In the genomic region with DNA sequence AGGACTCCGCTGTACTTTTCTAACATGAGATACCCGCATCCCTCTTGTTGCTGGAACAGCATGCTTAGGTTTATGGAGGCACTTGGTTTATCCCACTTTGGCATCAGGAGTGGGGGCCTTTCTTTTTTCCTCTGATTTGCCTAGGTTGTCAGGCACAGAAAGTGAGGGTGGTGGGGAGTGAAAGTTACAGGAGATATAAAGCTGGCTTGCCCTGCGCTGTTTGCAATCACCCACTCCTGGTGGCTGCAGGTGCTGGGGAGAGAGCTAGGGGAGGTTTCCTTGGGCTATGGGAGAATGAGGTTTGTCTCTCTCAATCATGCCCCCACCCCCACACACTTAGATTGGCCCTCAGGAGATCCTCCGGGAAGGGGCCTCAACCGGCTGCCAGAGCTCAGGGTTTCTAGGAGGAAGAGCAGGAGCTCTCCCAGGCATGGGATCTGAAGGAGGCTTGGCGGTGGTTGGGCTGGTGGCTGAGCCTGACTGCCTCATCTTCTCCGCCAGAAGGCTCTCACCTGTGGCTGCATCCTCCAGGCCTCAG, we compare ENCODE assay signal across 10 cellular contexts. TPM values are rescaled to one million over a fixed set of nuclear protein-coding genes. Genes with fewer than 3 reads are reported as not detected.
DNase-seq lines count a peak whose midpoint lies in the region; ATAC-seq and TF ChIP-seq lines count a peak whose summit lies in the region.
"Had no signal": no experiment of that assay in that cellular context is flagged by ENCODE, and none has a peak within 500 bp of the region (broad histone marks: within the 10 kb centered on the region; RNA-seq: fewer than 3 reads in every experiment).

No MANE protein-coding gene starts in this region.

- H3K27me3 Mint-ChIP-seq in endothelial cell (ENCODE audit: unreplicated experiment), result peaks cover 12% of the 10 kb centered on the region
- peaks cover 18 to 80% (median 57%) of the 10 kb centered on the region in 5 donors for H3K27me3 Mint-ChIP-seq in naive thymus-derived CD8-positive, alpha-beta T cell
- H3K27me3 Mint-ChIP-seq in type B pancreatic cell, result peaks cover 54% of the 10 kb centered on the region

- no peak overlapping the region for H3K27ac Mint-ChIP-seq in endothelial cell (ENCODE audit: unreplicated experiment)
- no peak overlapping the region for H3K27ac Mint-ChIP-seq in naive thymus-derived CD8-positive, alpha-beta T cell
- H3K27ac Mint-ChIP-seq in type B pancreatic cell, result no peak overlapping the region

- H3K4me1 Mint-ChIP-seq in endothelial cell (ENCODE audit: unreplicated experiment), result peaks cover 10% of the 10 kb centered on the region
- peaks cover 11 to 21% (median 15%) of the 10 kb centered on the region in 4 donors for H3K4me1 Mint-ChIP-seq in naive thymus-derived CD8-positive, alpha-beta T cell
- H3K4me1 Mint-ChIP-seq in type B pancreatic cell (ENCODE audit: unreplicated experiment), result peaks cover 12% of the 10 kb centered on the region

- H3K4me1 ChIP-seq in heart right ventricle, result peaks cover 0 to 12% (median 7%) of the 10 kb centered on the region in 9 donors

- H3K36me3 Mint-ChIP-seq in endothelial cell (ENCODE audit: low read depth, unreplicated experiment) (peaks cover 8% of the 10 kb centered on the region), type B pancreatic cell (no peaks in the 10 kb centered on the region)
- no peaks in the 10 kb centered on the region for H3K36me3 Mint-ChIP-seq in naive thymus-derived CD8-positive, alpha-beta T cell

- H3K4me3 Mint-ChIP-seq in endothelial cell (ENCODE audit: unreplicated experiment), result peak overlapping the region; percentile 87
- H3K4me3 Mint-ChIP-seq in naive thymus-derived CD8-positive, alpha-beta T cell, result peak overlapping the region in 7 of 10 donors; percentile 43 to 66 (median 57)
- H3K4me3 Mint-ChIP-seq in type B pancreatic cell, result peak overlapping the region; percentile 86

- CTCF ChIA-PET in HEK293T (lab: Yijun Ruan, JAX), result no interaction called here

- no peaks in the 10 kb centered on the region for H3K9me3 Mint-ChIP-seq in endothelial cell (ENCODE audit: unreplicated experiment)
- H3K9me3 Mint-ChIP-seq in naive thymus-derived CD8-positive, alpha-beta T cell, result peaks cover 0 to 2% (median 0%) of the 10 kb centered on the region in 9 donors
- H3K9me3 Mint-ChIP-seq in type B pancreatic cell, result no peaks in the 10 kb centered on the region

- POLR2A ChIA-PET in naive thymus-derived CD8-positive, alpha-beta T cell (lab: Charles Lee), result interaction anchor here (0.9 kb wide), 1 partner anchor 322 kb away, joined by 3 read pairs; no protein-coding TSS in a partner anchor
- POLR2A ChIA-PET in HEK293T (lab: Yijun Ruan, JAX), result no interaction called here

- WGBS in heart right ventricle, 2 donors, result 61 to 65% methylated on average over 7 of the region's 7 CpGs

- H3K27me3 ChIP-seq in heart right ventricle, result peaks cover 0 to 45% (median 20%) of the 10 kb centered on the region in 7 donors

- no peaks in the 10 kb centered on the region for H3K9me3 ChIP-seq in heart right ventricle

- ATAC-seq in heart right ventricle (no peak), left cardiac atrium (no peak), GM18907 (IDR thresholded peaks at IDR 0.05; ENCODE audit: unreplicated experiment) (no peak)
- no peak for ATAC-seq in naive thymus-derived CD8-positive, alpha-beta T cell

- H3K4me3 ChIP-seq in heart right ventricle, result peak overlapping the region in 9 of 10 donors; percentile 52 to 81 (median 63)

- peak overlapping the region in 2 of 10 donors; percentile 50 to 64 for H3K27ac ChIP-seq in heart right ventricle
- H3K27ac ChIP-seq: brain microvascular endothelial cell had no signal

- TF ChIP-seq CTCF in heart right ventricle (IDR thresholded peaks at IDR 0.05) (no peak), endothelial cell (IDR thresholded peaks at IDR 0.05; ENCODE audit: unreplicated experiment) (no peak), type B pancreatic cell (conservative IDR thresholded peaks at IDR 0.05) (no peak)

- no peaks in the 10 kb centered on the region for H3K36me3 ChIP-seq in heart right ventricle
- H3K36me3 ChIP-seq: brain microvascular endothelial cell had no signal

- intact Hi-C loops in heart right ventricle (cut with DNase I), result loop anchor here in 2 of 10 donors (10.0 kb wide), 2 partner anchors 333 to 343 kb away; no protein-coding TSS in a partner anchor
- intact Hi-C loops in left cardiac atrium (cut with DNase I), result loop anchor here in 1 of 2 donors (10.0 kb wide), 1 partner anchor 343 kb away; no protein-coding TSS in a partner anchor

- DNase-seq in heart right ventricle (no peak), left cardiac atrium (no peak), endothelial cell (ENCODE audit: low spot score) (no peak), type B pancreatic cell (ENCODE audit: extremely low spot score, unreplicated experiment) (no peak), NCI-H1048 (lab: John Stamatoyannopoulos, UW) (no peak), HEK293T (ENCODE audit: extremely low spot score) (no peak)
- DNase-seq in naive thymus-derived CD8-positive, alpha-beta T cell, result peak in 1 of 10 donors; percentile 42
- DNase-seq: brain microvascular endothelial cell, NCI-H2171 had no signal

TF ChIP-seq in HEK293T, 16 proteins besides CTCF, POLR2A, EP300 and RAD21:
- TF ChIP-seq ZNF384 (IDR thresholded peaks at IDR 0.05), result no peak
- TF ChIP-seq NFRKB (IDR thresholded peaks at IDR 0.05), result no peak
- no peak for TF ChIP-seq BHLHE40 (IDR thresholded peaks at IDR 0.05; ENCODE audit: borderline replicate concordance)
- TF ChIP-seq FOXM1 (IDR thresholded peaks at IDR 0.05; ENCODE audit: borderline replicate concordance), result no peak
- TF ChIP-seq LEF1 (IDR thresholded peaks at IDR 0.05; ENCODE audit: borderline replicate concordance), result no peak
- TF ChIP-seq SUZ12 (IDR thresholded peaks at IDR 0.05), result no peak
- no peak for TF ChIP-seq PKNOX1 (IDR thresholded peaks at IDR 0.05)
- TF ChIP-seq ELF4 (IDR thresholded peaks at IDR 0.05), result no peak
- TF ChIP-seq ARNT (IDR thresholded peaks at IDR 0.05), result no peak
- TF ChIP-seq SP1 (IDR thresholded peaks at IDR 0.05), result no peak
- TF ChIP-seq TARDBP (IDR thresholded peaks at IDR 0.05), result no peak
- TF ChIP-seq L3MBTL2 (conservative IDR thresholded peaks at IDR 0.05), result no peak

RNA-seq across cellular contexts. Expression of gene WSCD1, which starts 1.4 kb away (rescaled TPM):
- total RNA-seq in heart right ventricle (10 to 100 TPM in 1 of 10 donors, 1 to 10 TPM in 9; 3.4 to 13.8 (median 4.2) TPM), left cardiac atrium (10 to 100 TPM in 1 of 2 donors, 1 to 10 TPM in 1; 2.6 to 10.1 TPM), endothelial cell (ENCODE audit: unreplicated experiment) (43.9 TPM), type B pancreatic cell (ENCODE audit: low replicate concordance) (8.9 and 16.1 TPM in 2 replicates)
- 1 to 10 TPM; 2.5 to 3.9 TPM for polyA plus RNA-seq in heart right ventricle
- total RNA-seq in naive thymus-derived CD8-positive, alpha-beta T cell, result not detected
- not detected for polyA plus RNA-seq in naive thymus-derived CD8-positive, alpha-beta T cell
